Comparison of ENCODE assay signal across 3 cellular contexts in the genomic region with DNA sequence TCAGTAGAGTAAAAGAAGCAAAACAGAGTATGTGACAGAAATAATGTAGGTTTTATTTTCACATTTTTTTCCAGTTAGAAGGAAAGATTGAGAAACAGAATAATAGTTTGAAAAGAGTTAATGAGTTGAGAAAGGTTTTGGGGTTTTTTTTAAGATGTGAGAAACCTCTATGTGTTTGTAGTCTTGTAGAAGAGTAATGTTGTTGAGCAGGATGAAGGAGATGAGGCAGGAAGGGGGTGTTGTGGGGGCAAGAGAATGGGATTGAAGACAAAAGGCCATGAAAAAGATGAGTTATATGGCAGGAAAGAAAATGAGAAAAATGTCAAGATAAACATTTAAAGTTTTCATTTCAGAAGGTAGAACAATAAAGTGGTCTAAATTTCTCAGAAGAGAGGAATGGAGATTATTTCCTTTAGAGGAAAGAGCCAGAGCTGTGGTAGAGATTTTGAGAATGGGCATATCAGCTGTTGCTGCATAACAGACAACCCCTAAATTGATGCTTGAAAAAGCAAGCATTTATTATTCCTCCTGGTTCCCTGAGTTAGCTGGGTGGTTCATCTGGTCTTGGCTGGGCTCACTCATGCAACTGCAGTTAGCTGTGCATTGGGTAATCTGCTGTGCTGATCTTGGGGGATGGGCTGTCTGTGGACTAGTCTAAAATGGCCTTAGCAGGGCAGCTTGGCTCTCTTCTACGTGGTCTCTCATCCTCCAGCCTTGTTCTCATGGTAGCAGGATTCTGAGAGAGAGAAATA.
TF ChIP-seq lines count a peak whose summit lies in the region.

No MANE protein-coding gene starts in this region.

TF ChIP-seq in GM23338, 12 proteins besides CTCF, POLR2A, EP300 and RAD21 (continues in another document):
- TF ChIP-seq, protein P1, sequence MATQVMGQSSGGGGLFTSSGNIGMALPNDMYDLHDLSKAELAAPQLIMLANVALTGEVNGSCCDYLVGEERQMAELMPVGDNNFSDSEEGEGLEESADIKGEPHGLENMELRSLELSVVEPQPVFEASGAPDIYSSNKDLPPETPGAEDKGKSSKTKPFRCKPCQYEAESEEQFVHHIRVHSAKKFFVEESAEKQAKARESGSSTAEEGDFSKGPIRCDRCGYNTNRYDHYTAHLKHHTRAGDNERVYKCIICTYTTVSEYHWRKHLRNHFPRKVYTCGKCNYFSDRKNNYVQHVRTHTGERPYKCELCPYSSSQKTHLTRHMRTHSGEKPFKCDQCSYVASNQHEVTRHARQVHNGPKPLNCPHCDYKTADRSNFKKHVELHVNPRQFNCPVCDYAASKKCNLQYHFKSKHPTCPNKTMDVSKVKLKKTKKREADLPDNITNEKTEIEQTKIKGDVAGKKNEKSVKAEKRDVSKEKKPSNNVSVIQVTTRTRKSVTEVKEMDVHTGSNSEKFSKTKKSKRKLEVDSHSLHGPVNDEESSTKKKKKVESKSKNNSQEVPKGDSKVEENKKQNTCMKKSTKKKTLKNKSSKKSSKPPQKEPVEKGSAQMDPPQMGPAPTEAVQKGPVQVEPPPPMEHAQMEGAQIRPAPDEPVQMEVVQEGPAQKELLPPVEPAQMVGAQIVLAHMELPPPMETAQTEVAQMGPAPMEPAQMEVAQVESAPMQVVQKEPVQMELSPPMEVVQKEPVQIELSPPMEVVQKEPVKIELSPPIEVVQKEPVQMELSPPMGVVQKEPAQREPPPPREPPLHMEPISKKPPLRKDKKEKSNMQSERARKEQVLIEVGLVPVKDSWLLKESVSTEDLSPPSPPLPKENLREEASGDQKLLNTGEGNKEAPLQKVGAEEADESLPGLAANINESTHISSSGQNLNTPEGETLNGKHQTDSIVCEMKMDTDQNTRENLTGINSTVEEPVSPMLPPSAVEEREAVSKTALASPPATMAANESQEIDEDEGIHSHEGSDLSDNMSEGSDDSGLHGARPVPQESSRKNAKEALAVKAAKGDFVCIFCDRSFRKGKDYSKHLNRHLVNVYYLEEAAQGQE (IDR thresholded peaks at IDR 0.05; ENCODE audit: unreplicated experiment), result no peak
- TF ChIP-seq ZNF331 (CRISPR knock-in tag; IDR thresholded peaks at IDR 0.05; ENCODE audit: low read depth), result no peak
- no peak for TF ChIP-seq EZH2 (IDR thresholded peaks at IDR 0.05; ENCODE audit: low read depth, unreplicated experiment)
- TF ChIP-seq EZH2phosphoT487 (IDR thresholded peaks at IDR 0.05; ENCODE audit: unreplicated experiment), result no peak
- TF ChIP-seq STAT1 (IDR thresholded peaks at IDR 0.05; ENCODE audit: unreplicated experiment), result no peak
- TF ChIP-seq JUNB (IDR thresholded peaks at IDR 0.05; ENCODE audit: unreplicated experiment), result no peak
- TF ChIP-seq CREB1 (CRISPR knock-in tag; IDR thresholded peaks at IDR 0.05; ENCODE audit: low read depth), result no peak
- TF ChIP-seq NANOG (IDR thresholded peaks at IDR 0.05; ENCODE audit: borderline replicate concordance), result no peak
- TF ChIP-seq ZNF114 (CRISPR knock-in tag; IDR thresholded peaks at IDR 0.05), result no peak
- no peak for TF ChIP-seq POLR2AphosphoS5 (IDR thresholded peaks at IDR 0.05; ENCODE audit: low read depth)

TF ChIP-seq in K562, 482 proteins besides CTCF, POLR2A, EP300 and RAD21 (continues in another document):
- no peak for TF ChIP-seq ZNF263 (CRISPR knock-in tag; IDR thresholded peaks at IDR 0.05; ENCODE audit: borderline replicate concordance)
- TF ChIP-seq, protein P2, sequence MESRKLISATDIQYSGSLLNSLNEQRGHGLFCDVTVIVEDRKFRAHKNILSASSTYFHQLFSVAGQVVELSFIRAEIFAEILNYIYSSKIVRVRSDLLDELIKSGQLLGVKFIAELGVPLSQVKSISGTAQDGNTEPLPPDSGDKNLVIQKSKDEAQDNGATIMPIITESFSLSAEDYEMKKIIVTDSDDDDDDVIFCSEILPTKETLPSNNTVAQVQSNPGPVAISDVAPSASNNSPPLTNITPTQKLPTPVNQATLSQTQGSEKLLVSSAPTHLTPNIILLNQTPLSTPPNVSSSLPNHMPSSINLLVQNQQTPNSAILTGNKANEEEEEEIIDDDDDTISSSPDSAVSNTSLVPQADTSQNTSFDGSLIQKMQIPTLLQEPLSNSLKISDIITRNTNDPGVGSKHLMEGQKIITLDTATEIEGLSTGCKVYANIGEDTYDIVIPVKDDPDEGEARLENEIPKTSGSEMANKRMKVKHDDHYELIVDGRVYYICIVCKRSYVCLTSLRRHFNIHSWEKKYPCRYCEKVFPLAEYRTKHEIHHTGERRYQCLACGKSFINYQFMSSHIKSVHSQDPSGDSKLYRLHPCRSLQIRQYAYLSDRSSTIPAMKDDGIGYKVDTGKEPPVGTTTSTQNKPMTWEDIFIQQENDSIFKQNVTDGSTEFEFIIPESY (CRISPR knock-in tag; IDR thresholded peaks at IDR 0.05), result no peak
- TF ChIP-seq SAFB2 (IDR thresholded peaks at IDR 0.05; ENCODE audit: borderline replicate concordance, low read depth, low read length, severe bottlenecking), result no peak
- TF ChIP-seq SNIP1 (IDR thresholded peaks at IDR 0.05; ENCODE audit: low read depth), result no peak
- TF ChIP-seq, protein P3, sequence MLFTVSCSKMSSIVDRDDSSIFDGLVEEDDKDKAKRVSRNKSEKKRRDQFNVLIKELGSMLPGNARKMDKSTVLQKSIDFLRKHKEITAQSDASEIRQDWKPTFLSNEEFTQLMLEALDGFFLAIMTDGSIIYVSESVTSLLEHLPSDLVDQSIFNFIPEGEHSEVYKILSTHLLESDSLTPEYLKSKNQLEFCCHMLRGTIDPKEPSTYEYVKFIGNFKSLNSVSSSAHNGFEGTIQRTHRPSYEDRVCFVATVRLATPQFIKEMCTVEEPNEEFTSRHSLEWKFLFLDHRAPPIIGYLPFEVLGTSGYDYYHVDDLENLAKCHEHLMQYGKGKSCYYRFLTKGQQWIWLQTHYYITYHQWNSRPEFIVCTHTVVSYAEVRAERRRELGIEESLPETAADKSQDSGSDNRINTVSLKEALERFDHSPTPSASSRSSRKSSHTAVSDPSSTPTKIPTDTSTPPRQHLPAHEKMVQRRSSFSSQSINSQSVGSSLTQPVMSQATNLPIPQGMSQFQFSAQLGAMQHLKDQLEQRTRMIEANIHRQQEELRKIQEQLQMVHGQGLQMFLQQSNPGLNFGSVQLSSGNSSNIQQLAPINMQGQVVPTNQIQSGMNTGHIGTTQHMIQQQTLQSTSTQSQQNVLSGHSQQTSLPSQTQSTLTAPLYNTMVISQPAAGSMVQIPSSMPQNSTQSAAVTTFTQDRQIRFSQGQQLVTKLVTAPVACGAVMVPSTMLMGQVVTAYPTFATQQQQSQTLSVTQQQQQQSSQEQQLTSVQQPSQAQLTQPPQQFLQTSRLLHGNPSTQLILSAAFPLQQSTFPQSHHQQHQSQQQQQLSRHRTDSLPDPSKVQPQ (CRISPR knock-in tag; IDR thresholded peaks at IDR 0.05; ENCODE audit: borderline replicate concordance), result no peak
- TF ChIP-seq, protein P4, sequence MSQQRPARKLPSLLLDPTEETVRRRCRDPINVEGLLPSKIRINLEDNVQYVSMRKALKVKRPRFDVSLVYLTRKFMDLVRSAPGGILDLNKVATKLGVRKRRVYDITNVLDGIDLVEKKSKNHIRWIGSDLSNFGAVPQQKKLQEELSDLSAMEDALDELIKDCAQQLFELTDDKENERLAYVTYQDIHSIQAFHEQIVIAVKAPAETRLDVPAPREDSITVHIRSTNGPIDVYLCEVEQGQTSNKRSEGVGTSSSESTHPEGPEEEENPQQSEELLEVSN (IDR thresholded peaks at IDR 0.05; ENCODE audit: borderline replicate concordance in 1 of 2, extremely low read depth in 1 of 2, insufficient read depth in 1 of 2, insufficient read length in 1 of 2, low read depth in 1 of 2, low read length in 1 of 2, poor library complexity in 1 of 2, severe bottlenecking in 1 of 2), result no peak
- TF ChIP-seq TEAD4 (IDR thresholded peaks at IDR 0.05; ENCODE audit: low read length), result no peak
- TF ChIP-seq TEAD4 (CRISPR knock-in tag; IDR thresholded peaks at IDR 0.05; ENCODE audit: borderline replicate concordance), result no peak
- TF ChIP-seq MAFF (IDR thresholded peaks at IDR 0.05; ENCODE audit: low read length), result no peak
- no peak for TF ChIP-seq CREB1 (IDR thresholded peaks at IDR 0.05)
- TF ChIP-seq CREB1 (CRISPR knock-in tag; IDR thresholded peaks at IDR 0.05), result no peak
- TF ChIP-seq, protein P5, sequence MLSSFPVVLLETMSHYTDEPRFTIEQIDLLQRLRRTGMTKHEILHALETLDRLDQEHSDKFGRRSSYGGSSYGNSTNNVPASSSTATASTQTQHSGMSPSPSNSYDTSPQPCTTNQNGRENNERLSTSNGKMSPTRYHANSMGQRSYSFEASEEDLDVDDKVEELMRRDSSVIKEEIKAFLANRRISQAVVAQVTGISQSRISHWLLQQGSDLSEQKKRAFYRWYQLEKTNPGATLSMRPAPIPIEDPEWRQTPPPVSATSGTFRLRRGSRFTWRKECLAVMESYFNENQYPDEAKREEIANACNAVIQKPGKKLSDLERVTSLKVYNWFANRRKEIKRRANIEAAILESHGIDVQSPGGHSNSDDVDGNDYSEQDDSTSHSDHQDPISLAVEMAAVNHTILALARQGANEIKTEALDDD (IDR thresholded peaks at IDR 0.05), result peak; percentile 92
- no peak for TF ChIP-seq SIRT6 (IDR thresholded peaks at IDR 0.05; ENCODE audit: low read depth, low read length)
- TF ChIP-seq ILK (tag; IDR thresholded peaks at IDR 0.05; ENCODE audit: borderline replicate concordance, low read depth), result no peak
- TF ChIP-seq JUND (IDR thresholded peaks at IDR 0.05; ENCODE audit: borderline replicate concordance, low read depth, low read length), result peak; percentile 17; the same call in 1 of the 2 replicates
- TF ChIP-seq JUND (tag; IDR thresholded peaks at IDR 0.05; ENCODE audit: borderline replicate concordance, low read depth, low read length), result peak; percentile 32; the same call in 1 of the 3 replicates

TF ChIP-seq in HepG2, 621 proteins besides CTCF, POLR2A, EP300 and RAD21:
- TF ChIP-seq, protein P6, sequence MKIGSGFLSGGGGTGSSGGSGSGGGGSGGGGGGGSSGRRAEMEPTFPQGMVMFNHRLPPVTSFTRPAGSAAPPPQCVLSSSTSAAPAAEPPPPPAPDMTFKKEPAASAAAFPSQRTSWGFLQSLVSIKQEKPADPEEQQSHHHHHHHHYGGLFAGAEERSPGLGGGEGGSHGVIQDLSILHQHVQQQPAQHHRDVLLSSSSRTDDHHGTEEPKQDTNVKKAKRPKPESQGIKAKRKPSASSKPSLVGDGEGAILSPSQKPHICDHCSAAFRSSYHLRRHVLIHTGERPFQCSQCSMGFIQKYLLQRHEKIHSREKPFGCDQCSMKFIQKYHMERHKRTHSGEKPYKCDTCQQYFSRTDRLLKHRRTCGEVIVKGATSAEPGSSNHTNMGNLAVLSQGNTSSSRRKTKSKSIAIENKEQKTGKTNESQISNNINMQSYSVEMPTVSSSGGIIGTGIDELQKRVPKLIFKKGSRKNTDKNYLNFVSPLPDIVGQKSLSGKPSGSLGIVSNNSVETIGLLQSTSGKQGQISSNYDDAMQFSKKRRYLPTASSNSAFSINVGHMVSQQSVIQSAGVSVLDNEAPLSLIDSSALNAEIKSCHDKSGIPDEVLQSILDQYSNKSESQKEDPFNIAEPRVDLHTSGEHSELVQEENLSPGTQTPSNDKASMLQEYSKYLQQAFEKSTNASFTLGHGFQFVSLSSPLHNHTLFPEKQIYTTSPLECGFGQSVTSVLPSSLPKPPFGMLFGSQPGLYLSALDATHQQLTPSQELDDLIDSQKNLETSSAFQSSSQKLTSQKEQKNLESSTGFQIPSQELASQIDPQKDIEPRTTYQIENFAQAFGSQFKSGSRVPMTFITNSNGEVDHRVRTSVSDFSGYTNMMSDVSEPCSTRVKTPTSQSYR (CRISPR knock-in tag; IDR thresholded peaks at IDR 0.05; ENCODE audit: borderline replicate concordance), result peak; percentile 81
- TF ChIP-seq KLF15 (CRISPR knock-in tag; IDR thresholded peaks at IDR 0.05; ENCODE audit: borderline replicate concordance), result no peak
- 0 out of 2 replicates have a peak, but pooled peaks have one; percentile 47 for TF ChIP-seq ZNF331 (CRISPR knock-in tag; IDR thresholded peaks at IDR 0.05)
